12 cellular contexts compared by ENCODE assay signal in genomic region chr2:102049756-102050443, GRCh38. TPM values are rescaled to one million over a fixed set of nuclear protein-coding genes. Genes with fewer than 3 reads are reported as not detected.
DNase-seq lines count a peak whose midpoint lies in the region; ATAC-seq and TF ChIP-seq lines count a peak whose summit lies in the region.
"Had no signal": no experiment of that assay in that cellular context is flagged by ENCODE, and none has a peak within 500 bp of the region (broad histone marks: within the 10 kb centered on the region; RNA-seq: fewer than 3 reads in every experiment).

No MANE protein-coding gene starts in this region.

- intact Hi-C loops in left colon (cut with DNase I, micrococcal nuclease), result no loop called here
- intact Hi-C loops in gastrocnemius medialis (cut with DNase I; ENCODE audit: low total_unique reads), result no loop called here

- no peak overlapping the region for H3K4me3 ChIP-seq in gastrocnemius medialis

- DNase-seq in G401 (ENCODE audit: low spot score), result peak; percentile 14
- peak; percentile 13 for DNase-seq in cerebellar cortex (ENCODE audit: low spot score)
- DNase-seq in left colon, result peak; percentile 40 to 77
- peak; percentile 40 to 70 for DNase-seq in gastrocnemius medialis
- DNase-seq in stimulated activated naive CD4-positive, alpha-beta T cell treated with Interleukin-2 at 50 U/mL for 16 hours (lab: John Stamatoyannopoulos, UW), result no peak
- no peak for DNase-seq in NCI-H1092 treated with DMSO at 0.1 percent for 48 hours (lab: John Stamatoyannopoulos, UW)
- no peak for DNase-seq in NCI-H2081 (lab: John Stamatoyannopoulos, UW)
- DNase-seq: activated B cell treated with CpG ODN at 0.5 μM for 24 hours; CD4-positive, alpha-beta memory T cell; erythroblast; naive B cell had no signal

- no peak for TF ChIP-seq POLR2A in gastrocnemius medialis (IDR thresholded peaks at IDR 0.05)

- H3K4me1 ChIP-seq in gastrocnemius medialis, result peaks cover 33 to 42% of the 10 kb centered on the region in 2 donors

- no peaks in the 10 kb centered on the region for H3K36me3 ChIP-seq in gastrocnemius medialis

- no peaks in the 10 kb centered on the region for H3K9me3 ChIP-seq in gastrocnemius medialis

- H3K27me3 ChIP-seq in gastrocnemius medialis, result no peaks in the 10 kb centered on the region

- H3K27ac ChIP-seq in gastrocnemius medialis, result peak overlapping the region; percentile 67 to 79 (median 72)

- in situ Hi-C loops in G401 (cut with HindIII; ENCODE audit: low sequenced_read_pairs), result no loop called here
- in situ Hi-C loops in gastrocnemius medialis (cut with MboI; ENCODE audit: low sequenced_read_pairs in 4 of 4), result no loop called here

- TF ChIP-seq CTCF in gastrocnemius medialis (IDR thresholded peaks at IDR 0.05 in 4 of 5, conservative IDR thresholded peaks at IDR 0.05 in 1 of 5), result no peak

- ATAC-seq in left colon (peak; percentile 84), gastrocnemius medialis (peak; percentile 9 to 39), GM19395 (IDR thresholded peaks at IDR 0.05; ENCODE audit: unreplicated experiment) (no peak)

RNA-seq across cellular contexts. Expression of gene IL1R2, which starts 58.1 kb away (rescaled TPM):
- total RNA-seq in G401 (2014; rRNA removed; shearing (Covaris generic)), result not detected in 2 replicates
- total RNA-seq in left colon (10 to 100 TPM; 77.7 to 81.1 TPM), gastrocnemius medialis (10 to 100 TPM in 1 of 4 donors, 1 to 10 TPM in 3; 2.1 to 13.1 (median 5.8) TPM)
- total RNA-seq: activated B cell treated with CpG ODN at 0.5 μM for 24 hours; CD4-positive, alpha-beta memory T cell had no signal

Comparison
In these comparisons a context has a peak if more than half of its experiments do, and no peak if none do; other contexts are left out.
1. DNase-seq: peak in G401 (single experiment), cerebellar cortex (single experiment), left colon (2 of 2) and gastrocnemius medialis (2 of 2); none in stimulated activated naive CD4-positive, alpha-beta T cell treated with Interleukin-2 at 50 U/mL for 16 hours (single experiment), NCI-H1092 treated with DMSO at 0.1 percent for 48 hours (single experiment) and NCI-H2081 (0 of 2).
2. RNA of gene IL1R2, which starts 58.1 kb away (total RNA-seq): 77.7 to 81.1 TPM in left colon; 2.1 to 13.1 TPM in gastrocnemius medialis and not detected in G401; every median in the first group is over 4 times any median in the second.